In genomic region chr7:92820191-92820590, GRCh38 we compare ENCODE assay signal across 1 cellular context.
A peak's percentile ranks its signal among the peaks of the same experiment; 100 is the strongest.
TF ChIP-seq lines count a peak whose summit lies in the region.

No MANE protein-coding gene starts in this region.

TF ChIP-seq in HepG2, 621 proteins besides CTCF, POLR2A, EP300 and RAD21:
- TF ChIP-seq ARID5B (CRISPR knock-in tag; IDR thresholded peaks at IDR 0.05) (peak; percentile 33; the same call in 1 of the 2 replicates), RARA (CRISPR knock-in tag; IDR thresholded peaks at IDR 0.05) (peak; percentile 73), MAFK (conservative IDR thresholded peaks at IDR 0.05 in 1 of 2, IDR thresholded peaks at IDR 0.05 in 1 of 2; ENCODE audit: low read length in 2 of 2) (no peak), PBX3 (CRISPR knock-in tag; IDR thresholded peaks at IDR 0.05; ENCODE audit: borderline replicate concordance) (no peak), GATAD2A (CRISPR knock-in tag; IDR thresholded peaks at IDR 0.05) (0 out of 2 replicates have a peak, but pooled peaks have one; percentile 32), ZNF563 (CRISPR knock-in tag; IDR thresholded peaks at IDR 0.05) (no peak)
